Comparison of ENCODE assay signal across 13 cellular contexts in genomic region chr6:12545837-12546658, GRCh38.
DNase-seq lines count a peak whose midpoint lies in the region; ATAC-seq, FAIRE-seq and TF ChIP-seq lines count a peak whose summit lies in the region.
"Had no signal": no experiment of that assay in that cellular context is flagged by ENCODE, and none has a peak within 500 bp of the region (broad histone marks: within the 10 kb centered on the region; RNA-seq: fewer than 3 reads in every experiment).

No MANE protein-coding gene starts in this region.

- H3K4me1 ChIP-seq in foreskin keratinocyte, result peaks cover 14% of the 10 kb centered on the region
- H3K4me1 ChIP-seq in tibial artery, result peaks cover 0 to 50% (median 21%) of the 10 kb centered on the region in 4 donors
- H3K4me1 ChIP-seq: gastroesophageal sphincter had no signal

- TF ChIP-seq CTCF in HFF-Myc (IDR thresholded peaks at IDR 0.05; ENCODE audit: low read depth, low read length, missing control alignments), result no peak
- TF ChIP-seq CTCF in foreskin keratinocyte (conservative IDR thresholded peaks at IDR 0.05), result no peak
- TF ChIP-seq CTCF in tibial artery (IDR thresholded peaks at IDR 0.05), result no peak
- TF ChIP-seq CTCF in GM13977 (IDR thresholded peaks at IDR 0.05; ENCODE audit: extremely low read depth, insufficient read depth, missing control alignments), result no peak

- no peaks in the 10 kb centered on the region for H3K9me3 ChIP-seq in tibial artery

- H3K27me3 ChIP-seq in foreskin keratinocyte (no peaks in the 10 kb centered on the region), tibial artery (no peaks in the 10 kb centered on the region)
- H3K27me3 ChIP-seq: gastroesophageal sphincter had no signal

- H3K27ac ChIP-seq in foreskin keratinocyte (no peak overlapping the region), tibial artery (peak overlapping the region; percentile 11 to 12)
- H3K27ac ChIP-seq: gastroesophageal sphincter had no signal

- ATAC-seq in foreskin keratinocyte, result peak; percentile 87
- ATAC-seq in GM21367 (IDR thresholded peaks at IDR 0.05; ENCODE audit: unreplicated experiment), result no peak
- ATAC-seq: activated naive CD8-positive, alpha-beta T cell treated with anti-CD3 and anti-CD28 coated beads, Interleukin-2, amount 50 U/mL, for 24 hours; stimulated activated naive CD8-positive, alpha-beta T cell treated with anti-CD3 and anti-CD28 coated beads, Interleukin-15, amount 100 ng/mL, for 72 hours had no signal

- peak; percentile 92 for FAIRE-seq in TTC549 (lab: Jason Lieb, UNC)

- intact Hi-C loops in tibial artery (cut with DNase I; ENCODE audit: low total_unique reads), result no loop called here

- H3K4me3 ChIP-seq in HFF-Myc (replicated peaks; ENCODE audit: low read depth, low read length) (no peak overlapping the region), tibial artery (no peak overlapping the region)
- H3K4me3 ChIP-seq: gastroesophageal sphincter had no signal

- in situ Hi-C loops in GM13977 (cut with MboI; ENCODE audit: low pct_unique_long_range_greater_than_20kb, low sequenced_read_pairs, unreplicated experiment), result no loop called here

- DNase-seq in HFF-Myc (ENCODE audit: extremely low read depth, low read depth) (peak; percentile 54), foreskin keratinocyte (peak; percentile 63 to 83), tibial artery (no peak), GM13977 (ENCODE audit: low spot score) (no peak), NCI-H2107 (lab: John Stamatoyannopoulos, UW) (no peak)
- DNase-seq: activated CD4-positive, alpha-beta T cell treated with anti-CD3 and anti-CD28 coated beads, Interleukin-2, amount 50 U/mL, for 4 hours; activated naive CD8-positive, alpha-beta T cell treated with anti-CD3 and anti-CD28 coated beads, Interleukin-2, amount 50 U/mL, for 24 hours; GF-D8; NCI-H2171; stimulated activated naive CD8-positive, alpha-beta T cell treated with anti-CD3 and anti-CD28 coated beads, Interleukin-15, amount 100 ng/mL, for 72 hours had no signal

- no peaks in the 10 kb centered on the region for H3K36me3 ChIP-seq in tibial artery
- H3K36me3 ChIP-seq: gastroesophageal sphincter had no signal

Comparison
In these comparisons a context has a peak if more than half of its experiments do, and no peak if none do; other contexts are left out.
1. DNase-seq: peak in HFF-Myc (single experiment) and foreskin keratinocyte (2 of 2); none in tibial artery (0 of 2), GM13977 (single experiment) and NCI-H2107 (single experiment).